8 cellular contexts compared by ENCODE assay signal in genomic region chr7:135509839-135510602, GRCh38. TPM values are rescaled to one million over a fixed set of nuclear protein-coding genes. Genes with fewer than 3 reads are reported as not detected.
A peak's percentile ranks its signal among the peaks of the same experiment; 100 is the strongest.
DNase-seq lines count a peak whose midpoint lies in the region; ATAC-seq and TF ChIP-seq lines count a peak whose summit lies in the region.

Gene CNOT4 (minus strand): TSS chr7:135510102. CDS start chr7:135438331, 71,771 bp downstream.

- H3K4me3 ChIP-seq in GM12864 (ENCODE audit: low read depth, low read length) (peak within 1 kb of the TSS; percentile 91), SK-N-SH (ENCODE audit: low read depth in 2 of 2, low read length in 1 of 2) (peak within 1 kb of the TSS; percentile 58 to 87)

- under 1% methylated on average over 37 of the region's 56 CpGs for WGBS in SK-N-SH (ENCODE audit: low lambda C conversion rate)

- DNase-seq in GM12864 (ENCODE audit: low read depth): peak; percentile 90
- DNase-seq in NCI-H1092 treated with DMSO at 0.1 percent for 48 hours (lab: John Stamatoyannopoulos, UW): peak; percentile 97
- DNase-seq in SK-N-SH: peak; percentile 98
- DNase-seq in activated naive CD4-positive, alpha-beta T cell treated with anti-CD3 and anti-CD28 coated beads, Interleukin-2, amount 50 U/mL, for 16 hours: peak; percentile 97
- DNase-seq in glomerular visceral epithelial cell (ENCODE audit: extremely low spot score): peak; percentile 97
- DNase-seq in omental fat pad (ENCODE audit: low spot score): peak; percentile 76

- peak within 1 kb of the TSS; percentile 86 for H3K4me2 ChIP-seq in SK-N-SH

- ATAC-seq in HG02642 (IDR thresholded peaks at IDR 0.05; ENCODE audit: poor library complexity, unreplicated experiment) (peak; percentile 96), omental fat pad (ENCODE audit: low FRiP score) (peak; percentile 99)

- no peak for TF ChIP-seq RAD21 in SK-N-SH (IDR thresholded peaks at IDR 0.05; ENCODE audit: low read length)

- no peak for TF ChIP-seq CTCF in GM12864 (IDR thresholded peaks at IDR 0.05; ENCODE audit: low read depth, low read length, missing control alignments)
- no peak for TF ChIP-seq CTCF in SK-N-SH (IDR thresholded peaks at IDR 0.05)
- no peak for TF ChIP-seq CTCF in omental fat pad (IDR thresholded peaks at IDR 0.05)

- peaks cover 45% of the 10 kb centered on the region for H3K79me2 ChIP-seq in SK-N-SH (ENCODE audit: insufficient read depth)

- H3K9me2 ChIP-seq in SK-N-SH: no peaks in the 10 kb centered on the region

- H3K9me3 ChIP-seq in SK-N-SH: no peaks in the 10 kb centered on the region

- H3K36me3 ChIP-seq in SK-N-SH (replicated peaks in 1 of 2; ENCODE audit: control insufficient read depth in 1 of 2, insufficient read depth in 2 of 2, low read length in 1 of 2): peaks cover 0 to 2% of the 10 kb centered on the region in 2 experiments

- H3K27ac ChIP-seq in SK-N-SH (ENCODE audit: low read depth in 2 of 2, low read length in 1 of 2) (peak within 1 kb of the TSS; percentile 90 to 92), temporal lobe (ENCODE audit: low read depth, low read length) (peak within 1 kb of the TSS; percentile 75)

- H3K27me3 ChIP-seq in SK-N-SH (ENCODE audit: insufficient read depth): no peaks in the 10 kb centered on the region

- peaks cover 24% of the 10 kb centered on the region for H4K20me1 ChIP-seq in SK-N-SH (ENCODE audit: insufficient read depth)

- POLR2A ChIA-PET in SK-N-SH (lab: Yijun Ruan, JAX): interaction anchor here (0.6 kb wide), 1 partner anchor 48 kb away, joined by 3 read pairs; the partner anchor contains the start of gene NUP205

- TF ChIP-seq EP300 in SK-N-SH (IDR thresholded peaks at IDR 0.05; ENCODE audit: borderline replicate concordance in 1 of 2, low read depth in 1 of 2, low read length in 1 of 2): no peak

- H3F3A ChIP-seq in SK-N-SH (replicated peaks; ENCODE audit: insufficient read depth): no peaks in the 10 kb centered on the region

- CTCF ChIA-PET in SK-N-SH (lab: Yijun Ruan, JAX): interaction anchor here (0.9 to 2.6 kb wide), 14 partner anchors 9 to 236 kb away, joined by 3 to 12 read pairs (median 3); no protein-coding TSS in a partner anchor

- H2AFZ ChIP-seq in SK-N-SH (ENCODE audit: low read depth): peak within 1 kb of the TSS; percentile 93

- peak within 1 kb of the TSS; percentile 93 for H3K9ac ChIP-seq in SK-N-SH

- H3K4me1 ChIP-seq in SK-N-SH (ENCODE audit: control insufficient read depth in 1 of 2, insufficient read depth in 2 of 2, low read depth in 1 of 2, low read length in 1 of 2): peaks cover 9 to 17% of the 10 kb centered on the region in 2 experiments; a peak in 3 of 4 replicates

TF ChIP-seq in SK-N-SH, 30 proteins besides CTCF, POLR2A, EP300 and RAD21 (continues in another document):
- TF ChIP-seq MXI1 (IDR thresholded peaks at IDR 0.05; ENCODE audit: low read depth, low read length) (peak; percentile 99), RCOR1 (IDR thresholded peaks at IDR 0.05; ENCODE audit: low read length) (no peak), TEAD4 (IDR thresholded peaks at IDR 0.05; ENCODE audit: borderline replicate concordance, insufficient read depth) (no peak), NRF1 (IDR thresholded peaks at IDR 0.05; ENCODE audit: low read depth, low read length) (peak; percentile 98), SMC3 (IDR thresholded peaks at IDR 0.05; ENCODE audit: low read depth, low read length) (no peak), NFIC (IDR thresholded peaks at IDR 0.05; ENCODE audit: borderline replicate concordance) (no peak; the same call in 1 of the 2 replicates), GABPA (IDR thresholded peaks at IDR 0.05; ENCODE audit: low read depth) (peak; percentile 41; the same call in 1 of the 2 replicates), PBX3 (IDR thresholded peaks at IDR 0.05) (no peak; the same call in 1 of the 2 replicates), TAF1 (IDR thresholded peaks at IDR 0.05; ENCODE audit: borderline replicate concordance, low read depth, low read length) (peak; percentile 91), TCF12 (IDR thresholded peaks at IDR 0.05) (no peak), YY1 (IDR thresholded peaks at IDR 0.05; ENCODE audit: low read depth) (peak; percentile 92), POLR2AphosphoS5 (IDR thresholded peaks at IDR 0.05; ENCODE audit: low read depth, low read length) (peak; percentile 97), JUND (IDR thresholded peaks at IDR 0.05) (no peak), GATA2 (CRISPR knock-in tag; IDR thresholded peaks at IDR 0.05) (no peak), USF2 (IDR thresholded peaks at IDR 0.05; ENCODE audit: borderline replicate concordance, low read depth, low read length) (peak; percentile 42; the same call in 1 of the 2 replicates), RFX5 (IDR thresholded peaks at IDR 0.05; ENCODE audit: low read length) (no peak), SIN3A (IDR thresholded peaks at IDR 0.05; ENCODE audit: borderline replicate concordance, low read depth, low read length) (peak; percentile 76; the same call in 1 of the 2 replicates), FOSL2 (IDR thresholded peaks at IDR 0.05; ENCODE audit: borderline replicate concordance, low read depth) (no peak), ELF1 (IDR thresholded peaks at IDR 0.05) (no peak), FOXJ3 (CRISPR knock-in tag; IDR thresholded peaks at IDR 0.05) (peak; percentile 58), IRF3 (IDR thresholded peaks at IDR 0.05; ENCODE audit: low read depth, low read length) (no peak), ZBTB33 (IDR thresholded peaks at IDR 0.05; ENCODE audit: borderline replicate concordance, low read depth) (0 out of 2 replicates have a peak, but pooled peaks have one; percentile 32)

RNA-seq across cellular contexts. Expression of gene CNOT4, which starts in this region (rescaled TPM):
- polyA plus RNA-seq in SK-N-SH (2012; rRNA removed): 8.0 and 9.3 TPM in 2 replicates
- polyA plus RNA-seq in SK-N-SH (2012; cell fraction: cytosol; rRNA removed): 7.4 and 7.5 TPM in 2 replicates
- 5.9 and 13.7 TPM in 2 replicates for polyA plus RNA-seq in SK-N-SH (2012; cell fraction: nucleus; rRNA removed)
- total RNA-seq in omental fat pad (10 to 100 TPM; 19.8 to 21.8 (median 20.2) TPM), temporal lobe (21.9 TPM)

Comparison
In these comparisons a context has a peak if more than half of its experiments do, and no peak if none do; other contexts are left out.
1. Peak in every context shown above with its lines: DNase-seq, ATAC-seq, H3K4me3 ChIP-seq and H3K27ac ChIP-seq.